Comparison of ENCODE assay signal across 33 cellular contexts in the genomic region with DNA sequence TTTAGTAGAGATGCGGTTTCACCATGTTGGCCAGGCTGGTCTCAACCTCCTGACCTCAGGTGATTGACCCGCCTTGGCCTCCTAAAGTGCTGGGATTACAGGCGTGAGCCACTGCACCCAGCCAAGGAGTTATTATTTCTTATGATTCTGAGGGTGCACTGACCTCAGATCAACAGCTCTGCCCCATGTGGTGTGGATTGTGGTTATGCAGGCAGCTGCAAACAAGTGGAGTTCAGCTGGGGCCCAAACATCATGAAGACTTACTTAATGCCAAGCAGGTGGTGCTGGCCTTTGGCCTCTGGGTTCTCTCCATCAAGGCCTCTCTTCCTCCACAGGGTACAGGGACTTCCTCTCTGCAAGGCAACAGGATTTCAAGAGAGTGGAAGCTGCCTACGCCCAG. TPM values are rescaled to one million over a fixed set of nuclear protein-coding genes. Genes with fewer than 3 reads are reported as not detected.
DNase-seq lines count a peak whose midpoint lies in the region; ATAC-seq, FAIRE-seq and TF ChIP-seq lines count a peak whose summit lies in the region.
"Had no signal": no experiment of that assay in that cellular context is flagged by ENCODE, and none has a peak within 500 bp of the region (broad histone marks: within the 10 kb centered on the region; RNA-seq: fewer than 3 reads in every experiment).

No MANE protein-coding gene starts in this region.

- no peaks in the 10 kb centered on the region for H3K36me3 Mint-ChIP-seq in endodermal cell (ENCODE audit: low read depth)
- H3K36me3 Mint-ChIP-seq in activated CD8-positive, alpha-beta T cell treated with anti-CD3 and anti-CD28 coated beads, Interleukin-2, amount 10 ng/mL, durations not matched to agents 7 days and 5 days (ENCODE audit: low read depth): no peaks in the 10 kb centered on the region

- H2AFZ ChIP-seq in KMS-11 (ENCODE audit: low read depth): peak overlapping the region; percentile 32; the same call in 1 of the 2 replicates
- H2AFZ ChIP-seq: GM23248 had no signal

- H3K27ac Mint-ChIP-seq in endodermal cell: no peak overlapping the region
- H3K27ac Mint-ChIP-seq in activated CD8-positive, alpha-beta T cell treated with anti-CD3 and anti-CD28 coated beads, Interleukin-2, amount 10 ng/mL, durations not matched to agents 7 days and 5 days: no peak overlapping the region
- H3K27ac Mint-ChIP-seq: activated CD4-positive, alpha-beta T cell treated with anti-CD3 and anti-CD28 coated beads for 36 hours; activated CD8-positive, alpha-beta T cell treated with anti-CD3 and anti-CD28 coated beads for 36 hours; activated naive CD4-positive, alpha-beta T cell treated with anti-CD3 and anti-CD28 coated beads for 36 hours; dendritic cell treated with granulocyte-macrophage colony-stimulating factor and Interleukin-4, amounts not matched to agents 40 ng/mL and 50 ng/mL, for 4 days had no signal

- FAIRE-seq in small intestine (lab: Jason Lieb, UNC): no peak
- FAIRE-seq: frontal cortex, kidney had no signal

- H3K27ac ChIP-seq in KMS-11 (peak overlapping the region; percentile 25; the same call in 1 of the 2 replicates), endodermal cell (ENCODE audit: low read depth, low read length) (no peak overlapping the region), small intestine (ENCODE audit: low read depth in 1 of 2, low read length in 1 of 2) (no peak overlapping the region)
- H3K27ac ChIP-seq: adrenal gland, esophagus squamous epithelium, GM23248, heart right ventricle, prostate gland, right lobe of liver, tibial artery, VCaP had no signal

- H3K9ac ChIP-seq in KMS-11 (no peak overlapping the region), endodermal cell (ENCODE audit: extremely low read depth, low read length, poor library complexity, severe bottlenecking) (no peak overlapping the region)
- H3K9ac ChIP-seq: GM23248 had no signal

- no peaks in the 10 kb centered on the region for H3K27me3 Mint-ChIP-seq in endodermal cell (ENCODE audit: insufficient read depth)
- peaks cover 2% of the 10 kb centered on the region for H3K27me3 Mint-ChIP-seq in activated CD8-positive, alpha-beta T cell treated with anti-CD3 and anti-CD28 coated beads, Interleukin-2, amount 10 ng/mL, durations not matched to agents 7 days and 5 days (ENCODE audit: low read depth)

- H4K20me1 ChIP-seq in KMS-11 (ENCODE audit: insufficient read depth): no peaks in the 10 kb centered on the region

- CTCF ChIA-PET in activated CD8-positive, alpha-beta T cell treated with anti-CD3 and anti-CD28 coated beads, Interleukin-2, amount 10 ng/mL, durations not matched to agents 7 days and 5 days (lab: Charles Lee): no interaction called here

- TF ChIP-seq CTCF in KMS-11 (conservative IDR thresholded peaks at IDR 0.05; ENCODE audit: low read depth, low read length): no peak
- TF ChIP-seq CTCF in endodermal cell (conservative IDR thresholded peaks at IDR 0.05): no peak

- peaks cover 5% of the 10 kb centered on the region for H3K9me3 Mint-ChIP-seq in endodermal cell
- no peaks in the 10 kb centered on the region for H3K9me3 Mint-ChIP-seq in activated CD8-positive, alpha-beta T cell treated with anti-CD3 and anti-CD28 coated beads, Interleukin-2, amount 10 ng/mL, durations not matched to agents 7 days and 5 days (ENCODE audit: insufficient read depth)
- H3K9me3 Mint-ChIP-seq: activated CD8-positive, alpha-beta T cell treated with anti-CD3 and anti-CD28 coated beads for 36 hours; activated naive CD4-positive, alpha-beta T cell treated with anti-CD3 and anti-CD28 coated beads for 36 hours; dendritic cell treated with granulocyte-macrophage colony-stimulating factor and Interleukin-4, amounts not matched to agents 40 ng/mL and 50 ng/mL, for 4 days had no signal

- WGBS in endodermal cell (ENCODE audit: insufficient coverage in 1 of 2, insufficient read length in 1 of 2), 2 experiments: 70 to 76% methylated on average over 3 to 4 of the region's 4 CpGs
- WGBS in small intestine, 3 donors: 50 to 80% (median 59%) methylated on average over 4 of the region's 4 CpGs

- H3K36me3 ChIP-seq in KMS-11 (ENCODE audit: insufficient read depth) (no peaks in the 10 kb centered on the region), endodermal cell (ENCODE audit: control insufficient read depth, insufficient read depth, low read length) (no peaks in the 10 kb centered on the region), small intestine (ENCODE audit: control insufficient read depth in 2 of 2, insufficient read depth in 2 of 2, low read length in 2 of 2) (no peaks in the 10 kb centered on the region)
- H3K36me3 ChIP-seq: adrenal gland, esophagus squamous epithelium, heart right ventricle, prostate gland, right lobe of liver, tibial artery had no signal

- POLR2A ChIA-PET in activated CD8-positive, alpha-beta T cell treated with anti-CD3 and anti-CD28 coated beads, Interleukin-2, amount 10 ng/mL, durations not matched to agents 7 days and 5 days (lab: Charles Lee): interaction anchor here (0.6 kb wide), 1 partner anchor 17 kb away, joined by 3 read pairs; no protein-coding TSS in a partner anchor

- H3K79me2 ChIP-seq in KMS-11 (ENCODE audit: insufficient read depth, low read depth): no peaks in the 10 kb centered on the region

- H3K4me3 ChIP-seq in KMS-11 (IDR thresholded peaks at IDR 0.05; ENCODE audit: insufficient read depth, low read depth, low read length) (no peak overlapping the region), endodermal cell (ENCODE audit: low read length) (no peak overlapping the region), small intestine (ENCODE audit: low read depth in 1 of 2, low read length in 2 of 2) (no peak overlapping the region)
- H3K4me3 ChIP-seq: adrenal gland, esophagus squamous epithelium, GM23248, heart right ventricle, prostate gland, right lobe of liver, tibial artery had no signal

- H3K4me1 ChIP-seq in KMS-11 (ENCODE audit: low read depth, poor library complexity, severe bottlenecking): peaks cover 14% of the 10 kb centered on the region
- no peaks in the 10 kb centered on the region for H3K4me1 ChIP-seq in endodermal cell (ENCODE audit: control insufficient read depth, insufficient read depth, low read length)
- H3K4me1 ChIP-seq in small intestine (ENCODE audit: control insufficient read depth in 2 of 2, insufficient read depth in 1 of 2, low read depth in 1 of 2, low read length in 1 of 2): no peaks in the 10 kb centered on the region
- H3K4me1 ChIP-seq: adrenal gland, heart right ventricle, prostate gland, right lobe of liver, tibial artery had no signal

- H3K27me3 ChIP-seq in KMS-11 (ENCODE audit: insufficient read depth, low read depth) (no peaks in the 10 kb centered on the region), endodermal cell (ENCODE audit: control insufficient read depth, insufficient read depth, low read length, poor library complexity, severe bottlenecking) (no peaks in the 10 kb centered on the region), small intestine (ENCODE audit: control insufficient read depth in 2 of 2, insufficient read depth in 2 of 2, low read length in 2 of 2) (peaks cover 0 to 3% of the 10 kb centered on the region in 2 donors)
- H3K27me3 ChIP-seq: adrenal gland, right lobe of liver, tibial artery had no signal

- H3K4me1 Mint-ChIP-seq in endodermal cell: peaks cover 16% of the 10 kb centered on the region
- H3K4me1 Mint-ChIP-seq in activated CD8-positive, alpha-beta T cell treated with anti-CD3 and anti-CD28 coated beads, Interleukin-2, amount 10 ng/mL, durations not matched to agents 7 days and 5 days (ENCODE audit: low read depth): peaks cover 3% of the 10 kb centered on the region
- H3K4me1 Mint-ChIP-seq: activated CD4-positive, alpha-beta T cell treated with anti-CD3 and anti-CD28 coated beads for 36 hours had no signal

- peak overlapping the region; percentile 0; the same call in 1 of the 2 replicates for H3K4me2 ChIP-seq in KMS-11

- peak; percentile 53 for DNase-seq in NCI-H146 treated with DMSO at 0.1 percent for 48 hours (lab: John Stamatoyannopoulos, UW; ENCODE audit: unreplicated experiment)
- DNase-seq in endodermal cell: peak; percentile 43
- DNase-seq in small intestine: peak; percentile 19
- no peak for DNase-seq in NCI-H524 (lab: John Stamatoyannopoulos, UW)
- DNase-seq in SKM-1 (lab: John Stamatoyannopoulos, UW; ENCODE audit: unreplicated experiment): no peak
- DNase-seq in activated CD8-positive, alpha-beta T cell treated with anti-CD3 and anti-CD28 coated beads, Interleukin-2, amount 10 ng/mL, durations not matched to agents 7 days and 5 days: no peak
- DNase-seq: activated CD4-positive, alpha-beta T cell treated with anti-CD3 and anti-CD28 coated beads for 36 hours; activated CD8-positive, alpha-beta T cell treated with anti-CD3 and anti-CD28 coated beads for 36 hours; activated naive CD4-positive, alpha-beta T cell treated with anti-CD3 and anti-CD28 coated beads for 36 hours; adrenal gland; C1 segment of cervical spinal cord; central memory CD4-positive, alpha-beta T cell; esophagus squamous epithelium; GF-D8; GM23248; heart right ventricle; KBM-7; kidney; left ventricle myocardium superior; NCI-H1436 treated with DMSO at 0.1 percent for 48 hours; NCI-H446; right lobe of liver; SHP77; stimulated activated CD4-positive, alpha-beta T cell treated with anti-CD3 and anti-CD28 coated beads, Interleukin-4, amount 100 ng/mL, for 24 hours; SW 1271; T-helper 9 cell; tibial artery had no signal

- no peak overlapping the region for H3K4me3 Mint-ChIP-seq in endodermal cell
- H3K4me3 Mint-ChIP-seq in activated CD8-positive, alpha-beta T cell treated with anti-CD3 and anti-CD28 coated beads, Interleukin-2, amount 10 ng/mL, durations not matched to agents 7 days and 5 days: no peak overlapping the region
- H3K4me3 Mint-ChIP-seq: activated CD4-positive, alpha-beta T cell treated with anti-CD3 and anti-CD28 coated beads for 36 hours; activated CD8-positive, alpha-beta T cell treated with anti-CD3 and anti-CD28 coated beads for 36 hours; activated naive CD4-positive, alpha-beta T cell treated with anti-CD3 and anti-CD28 coated beads for 36 hours; dendritic cell treated with granulocyte-macrophage colony-stimulating factor and Interleukin-4, amounts not matched to agents 40 ng/mL and 50 ng/mL, for 4 days had no signal

- ATAC-seq in activated CD8-positive, alpha-beta T cell treated with anti-CD3 and anti-CD28 coated beads, Interleukin-2, amount 10 ng/mL, durations not matched to agents 7 days and 5 days: no peak
- ATAC-seq: activated CD4-positive, alpha-beta T cell treated with anti-CD3 and anti-CD28 coated beads for 36 hours; activated CD8-positive, alpha-beta T cell treated with anti-CD3 and anti-CD28 coated beads for 36 hours; heart right ventricle; left ventricle myocardium superior; Panc1; right lobe of liver had no signal

- H3K9me3 ChIP-seq in endodermal cell (ENCODE audit: control insufficient read depth, low read length) (no peaks in the 10 kb centered on the region), small intestine (ENCODE audit: control insufficient read depth, low read depth) (no peaks in the 10 kb centered on the region)
- H3K9me3 ChIP-seq: adrenal gland, esophagus squamous epithelium, heart right ventricle, prostate gland, right lobe of liver, tibial artery had no signal

RNA-seq across cellular contexts. Expression of gene OPTN, which starts 45.1 kb away (rescaled TPM):
- 10 to 100 TPM; 22.7 to 23.3 TPM for total RNA-seq in endodermal cell
- 19.6 TPM for polyA plus RNA-seq in endodermal cell (2013, experiment 1 of 2)
- 15.3 TPM for polyA plus RNA-seq in endodermal cell (2013, experiment 2 of 2)
- 100 to 1,000 TPM in 1 of 3 donors, 10 to 100 TPM in 2; 41.7 to 106 (median 93.5) TPM for polyA plus RNA-seq in small intestine
- total RNA-seq in activated CD8-positive, alpha-beta T cell treated with anti-CD3 and anti-CD28 coated beads, Interleukin-2, amount 10 ng/mL, durations not matched to agents 7 days and 5 days: 10 to 100 TPM; 72.4 to 73.8 TPM

RNA-seq across cellular contexts. Expression of gene CCDC3, which starts 53.3 kb away (rescaled TPM):
- 10 to 100 TPM in 1 of 2 donors, 1 to 10 TPM in 1; 4.6 to 12.3 TPM for total RNA-seq in endodermal cell
- 4.0 TPM for polyA plus RNA-seq in endodermal cell (2013, experiment 1 of 2)
- 4.0 TPM for polyA plus RNA-seq in endodermal cell (2013, experiment 2 of 2)
- 1 to 10 TPM in 2 of 3 donors, under 1 TPM in 1; 0.22 to 8.7 (median 1.9) TPM for polyA plus RNA-seq in small intestine
- total RNA-seq in activated CD8-positive, alpha-beta T cell treated with anti-CD3 and anti-CD28 coated beads, Interleukin-2, amount 10 ng/mL, durations not matched to agents 7 days and 5 days: not detected
- total RNA-seq: activated CD8-positive, alpha-beta T cell treated with anti-CD3 and anti-CD28 coated beads for 36 hours; GM23248 had no signal
- polyA plus RNA-seq: GM23248 had no signal

Comparison
In these comparisons a context has a peak if more than half of its experiments do, and no peak if none do; other contexts are left out.
1. DNase-seq: peak in NCI-H146 treated with DMSO at 0.1 percent for 48 hours (single experiment), endodermal cell (single experiment) and small intestine (single experiment); none in NCI-H524 (0 of 2), SKM-1 (single experiment) and activated CD8-positive, alpha-beta T cell treated with anti-CD3 and anti-CD28 coated beads, Interleukin-2, amount 10 ng/mL, durations not matched to agents 7 days and 5 days (single experiment).
2. RNA of gene CCDC3, which starts 53.3 kb away (total RNA-seq): 4.6 to 12.3 TPM in endodermal cell; not detected in activated CD8-positive, alpha-beta T cell treated with anti-CD3 and anti-CD28 coated beads, Interleukin-2, amount 10 ng/mL, durations not matched to agents 7 days and 5 days; every median in the first group is over 4 times any median in the second.